In the genomic region with DNA sequence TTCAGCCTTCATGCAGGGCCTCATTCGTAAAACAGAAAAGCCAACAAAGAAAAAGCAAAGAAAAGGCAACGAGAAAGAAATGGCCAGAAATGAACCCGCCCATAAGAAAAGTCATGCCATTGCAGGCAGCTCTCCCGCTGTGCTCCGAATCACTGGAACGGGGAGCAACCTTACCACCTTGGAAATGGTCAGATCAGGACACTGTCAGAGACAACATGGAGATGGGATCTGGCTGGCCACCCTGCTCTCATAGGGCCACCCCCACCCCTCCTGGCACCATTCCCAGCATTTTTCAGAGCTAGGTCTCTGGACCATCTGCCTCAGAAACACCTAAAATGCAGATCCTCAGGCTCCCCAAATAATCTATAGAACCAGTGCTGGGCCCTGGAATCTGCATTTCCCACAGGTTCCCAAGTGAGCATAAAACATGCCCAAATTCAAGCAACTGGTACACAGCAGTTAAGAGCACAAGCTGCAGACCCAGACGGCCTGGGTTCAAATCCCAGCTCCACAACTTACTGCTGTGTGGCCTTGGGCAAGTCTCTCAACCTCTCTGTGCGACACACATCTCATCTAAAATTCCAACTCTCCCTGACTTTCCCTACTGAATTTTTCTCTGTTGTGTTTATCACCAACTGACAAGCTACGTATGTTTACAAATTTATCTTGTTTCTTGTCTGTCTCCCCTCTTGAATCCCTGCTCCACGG, we compare ENCODE assay signal across 1 cellular context.
A peak's percentile ranks its signal among the peaks of the same experiment; 100 is the strongest.
TF ChIP-seq lines count a peak whose summit lies in the region.

No MANE protein-coding gene starts in this region.

TF ChIP-seq in K562, 482 proteins besides CTCF, POLR2A, EP300 and RAD21 (continued from another document):
- TF ChIP-seq, protein P1, sequence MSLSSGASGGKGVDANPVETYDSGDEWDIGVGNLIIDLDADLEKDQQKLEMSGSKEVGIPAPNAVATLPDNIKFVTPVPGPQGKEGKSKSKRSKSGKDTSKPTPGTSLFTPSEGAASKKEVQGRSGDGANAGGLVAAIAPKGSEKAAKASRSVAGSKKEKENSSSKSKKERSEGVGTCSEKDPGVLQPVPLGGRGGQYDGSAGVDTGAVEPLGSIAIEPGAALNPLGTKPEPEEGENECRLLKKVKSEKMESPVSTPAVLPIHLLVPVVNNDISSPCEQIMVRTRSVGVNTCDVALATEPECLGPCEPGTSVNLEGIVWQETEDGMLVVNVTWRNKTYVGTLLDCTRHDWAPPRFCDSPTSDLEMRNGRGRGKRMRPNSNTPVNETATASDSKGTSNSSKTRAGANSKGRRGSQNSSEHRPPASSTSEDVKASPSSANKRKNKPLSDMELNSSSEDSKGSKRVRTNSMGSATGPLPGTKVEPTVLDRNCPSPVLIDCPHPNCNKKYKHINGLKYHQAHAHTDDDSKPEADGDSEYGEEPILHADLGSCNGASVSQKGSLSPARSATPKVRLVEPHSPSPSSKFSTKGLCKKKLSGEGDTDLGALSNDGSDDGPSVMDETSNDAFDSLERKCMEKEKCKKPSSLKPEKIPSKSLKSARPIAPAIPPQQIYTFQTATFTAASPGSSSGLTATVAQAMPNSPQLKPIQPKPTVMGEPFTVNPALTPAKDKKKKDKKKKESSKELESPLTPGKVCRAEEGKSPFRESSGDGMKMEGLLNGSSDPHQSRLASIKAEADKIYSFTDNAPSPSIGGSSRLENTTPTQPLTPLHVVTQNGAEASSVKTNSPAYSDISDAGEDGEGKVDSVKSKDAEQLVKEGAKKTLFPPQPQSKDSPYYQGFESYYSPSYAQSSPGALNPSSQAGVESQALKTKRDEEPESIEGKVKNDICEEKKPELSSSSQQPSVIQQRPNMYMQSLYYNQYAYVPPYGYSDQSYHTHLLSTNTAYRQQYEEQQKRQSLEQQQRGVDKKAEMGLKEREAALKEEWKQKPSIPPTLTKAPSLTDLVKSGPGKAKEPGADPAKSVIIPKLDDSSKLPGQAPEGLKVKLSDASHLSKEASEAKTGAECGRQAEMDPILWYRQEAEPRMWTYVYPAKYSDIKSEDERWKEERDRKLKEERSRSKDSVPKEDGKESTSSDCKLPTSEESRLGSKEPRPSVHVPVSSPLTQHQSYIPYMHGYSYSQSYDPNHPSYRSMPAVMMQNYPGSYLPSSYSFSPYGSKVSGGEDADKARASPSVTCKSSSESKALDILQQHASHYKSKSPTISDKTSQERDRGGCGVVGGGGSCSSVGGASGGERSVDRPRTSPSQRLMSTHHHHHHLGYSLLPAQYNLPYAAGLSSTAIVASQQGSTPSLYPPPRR (CRISPR knock-in tag; IDR thresholded peaks at IDR 0.05; ENCODE audit: borderline replicate concordance): no peak
- TF ChIP-seq SREBF1 (IDR thresholded peaks at IDR 0.05; ENCODE audit: borderline replicate concordance, low read depth, low read length) (no peak), SMARCA5 (IDR thresholded peaks at IDR 0.05) (0 out of 2 replicates have a peak, but pooled peaks have one; percentile 43), SMARCE1 (IDR thresholded peaks at IDR 0.05) (no peak), ZNF124 (CRISPR knock-in tag; IDR thresholded peaks at IDR 0.05) (no peak), CBFA2T3 (IDR thresholded peaks at IDR 0.05) (no peak), ZNF696 (CRISPR knock-in tag; conservative IDR thresholded peaks at IDR 0.05) (no peak), ZNF408 (CRISPR knock-in tag; IDR thresholded peaks at IDR 0.05; ENCODE audit: low read depth) (no peak), ZC3H11A (IDR thresholded peaks at IDR 0.05; ENCODE audit: low read depth, low read length) (no peak), GTF2E2 (tag; IDR thresholded peaks at IDR 0.05) (no peak), ZNF785 (CRISPR knock-in tag; IDR thresholded peaks at IDR 0.05) (no peak), KAT8 (IDR thresholded peaks at IDR 0.05; ENCODE audit: low read depth) (no peak), TGIF2 (CRISPR knock-in tag; IDR thresholded peaks at IDR 0.05) (no peak), RBM17 (IDR thresholded peaks at IDR 0.05; ENCODE audit: borderline replicate concordance, low read depth, low read length) (no peak), LARP7 (IDR thresholded peaks at IDR 0.05) (no peak), KLF16 (IDR thresholded peaks at IDR 0.05) (no peak), ERF (CRISPR knock-in tag; IDR thresholded peaks at IDR 0.05) (no peak), ZNF431 (CRISPR knock-in tag; IDR thresholded peaks at IDR 0.05) (no peak), TRIM24 (IDR thresholded peaks at IDR 0.05) (no peak), COPS2 (conservative IDR thresholded peaks at IDR 0.05) (no peak), CEBPG (CRISPR knock-in tag; IDR thresholded peaks at IDR 0.05) (no peak), CEBPG (tag; conservative IDR thresholded peaks at IDR 0.05 in 1 of 2, IDR thresholded peaks at IDR 0.05 in 1 of 2) (no peak)
- TF ChIP-seq, protein P2, sequence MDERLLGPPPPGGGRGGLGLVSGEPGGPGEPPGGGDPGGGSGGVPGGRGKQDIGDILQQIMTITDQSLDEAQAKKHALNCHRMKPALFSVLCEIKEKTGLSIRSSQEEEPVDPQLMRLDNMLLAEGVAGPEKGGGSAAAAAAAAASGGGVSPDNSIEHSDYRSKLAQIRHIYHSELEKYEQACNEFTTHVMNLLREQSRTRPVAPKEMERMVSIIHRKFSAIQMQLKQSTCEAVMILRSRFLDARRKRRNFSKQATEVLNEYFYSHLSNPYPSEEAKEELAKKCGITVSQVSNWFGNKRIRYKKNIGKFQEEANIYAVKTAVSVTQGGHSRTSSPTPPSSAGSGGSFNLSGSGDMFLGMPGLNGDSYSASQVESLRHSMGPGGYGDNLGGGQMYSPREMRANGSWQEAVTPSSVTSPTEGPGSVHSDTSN (CRISPR knock-in tag; IDR thresholded peaks at IDR 0.05; ENCODE audit: low read depth): no peak
- TF ChIP-seq, protein P2 (tag; conservative IDR thresholded peaks at IDR 0.05; ENCODE audit: low read depth): no peak
- TF ChIP-seq, protein P3, sequence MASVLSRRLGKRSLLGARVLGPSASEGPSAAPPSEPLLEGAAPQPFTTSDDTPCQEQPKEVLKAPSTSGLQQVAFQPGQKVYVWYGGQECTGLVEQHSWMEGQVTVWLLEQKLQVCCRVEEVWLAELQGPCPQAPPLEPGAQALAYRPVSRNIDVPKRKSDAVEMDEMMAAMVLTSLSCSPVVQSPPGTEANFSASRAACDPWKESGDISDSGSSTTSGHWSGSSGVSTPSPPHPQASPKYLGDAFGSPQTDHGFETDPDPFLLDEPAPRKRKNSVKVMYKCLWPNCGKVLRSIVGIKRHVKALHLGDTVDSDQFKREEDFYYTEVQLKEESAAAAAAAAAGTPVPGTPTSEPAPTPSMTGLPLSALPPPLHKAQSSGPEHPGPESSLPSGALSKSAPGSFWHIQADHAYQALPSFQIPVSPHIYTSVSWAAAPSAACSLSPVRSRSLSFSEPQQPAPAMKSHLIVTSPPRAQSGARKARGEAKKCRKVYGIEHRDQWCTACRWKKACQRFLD (CRISPR knock-in tag; IDR thresholded peaks at IDR 0.05): no peak
- TF ChIP-seq, protein P4, sequence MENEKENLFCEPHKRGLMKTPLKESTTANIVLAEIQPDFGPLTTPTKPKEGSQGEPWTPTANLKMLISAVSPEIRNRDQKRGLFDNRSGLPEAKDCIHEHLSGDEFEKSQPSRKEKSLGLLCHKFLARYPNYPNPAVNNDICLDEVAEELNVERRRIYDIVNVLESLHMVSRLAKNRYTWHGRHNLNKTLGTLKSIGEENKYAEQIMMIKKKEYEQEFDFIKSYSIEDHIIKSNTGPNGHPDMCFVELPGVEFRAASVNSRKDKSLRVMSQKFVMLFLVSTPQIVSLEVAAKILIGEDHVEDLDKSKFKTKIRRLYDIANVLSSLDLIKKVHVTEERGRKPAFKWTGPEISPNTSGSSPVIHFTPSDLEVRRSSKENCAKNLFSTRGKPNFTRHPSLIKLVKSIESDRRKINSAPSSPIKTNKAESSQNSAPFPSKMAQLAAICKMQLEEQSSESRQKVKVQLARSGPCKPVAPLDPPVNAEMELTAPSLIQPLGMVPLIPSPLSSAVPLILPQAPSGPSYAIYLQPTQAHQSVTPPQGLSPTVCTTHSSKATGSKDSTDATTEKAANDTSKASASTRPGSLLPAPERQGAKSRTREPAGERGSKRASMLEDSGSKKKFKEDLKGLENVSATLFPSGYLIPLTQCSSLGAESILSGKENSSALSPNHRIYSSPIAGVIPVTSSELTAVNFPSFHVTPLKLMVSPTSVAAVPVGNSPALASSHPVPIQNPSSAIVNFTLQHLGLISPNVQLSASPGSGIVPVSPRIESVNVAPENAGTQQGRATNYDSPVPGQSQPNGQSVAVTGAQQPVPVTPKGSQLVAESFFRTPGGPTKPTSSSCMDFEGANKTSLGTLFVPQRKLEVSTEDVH (IDR thresholded peaks at IDR 0.05; ENCODE audit: low read depth, partially characterized antibody): no peak
TF ChIP-seq in K562: peak in this region for 8.
